9 cellular contexts compared by ENCODE assay signal in genomic region chr15:57708047-57708446, GRCh38. TPM values are rescaled to one million over a fixed set of nuclear protein-coding genes. Genes with fewer than 3 reads are reported as not detected.
DNase-seq lines count a peak whose midpoint lies in the region; ATAC-seq and TF ChIP-seq lines count a peak whose summit lies in the region.
"Had no signal": no experiment of that assay in that cellular context is flagged by ENCODE, and none has a peak within 500 bp of the region (broad histone marks: within the 10 kb centered on the region; RNA-seq: fewer than 3 reads in every experiment).

No MANE protein-coding gene starts in this region.

- DNase-seq in HFFc6 (no peak), heart right ventricle (no peak), smooth muscle cell (lab: John Stamatoyannopoulos, UW; ENCODE audit: unreplicated experiment) (no peak), NCI-H2196 (lab: John Stamatoyannopoulos, UW; ENCODE audit: unreplicated experiment) (no peak), cerebellum (ENCODE audit: low spot score) (no peak)
- no peak for DNase-seq in activated CD8-positive, alpha-beta T cell treated with anti-CD3 and anti-CD28 coated beads for 36 hours
- DNase-seq: NCI-H524 treated with DMSO at 0.1 percent for 48 hours had no signal

- TF ChIP-seq CTCF in HFFc6 (IDR thresholded peaks at IDR 0.05): no peak
- no peak for TF ChIP-seq CTCF in activated CD8-positive, alpha-beta T cell treated with anti-CD3 and anti-CD28 coated beads for 36 hours (IDR thresholded peaks at IDR 0.05)
- TF ChIP-seq CTCF in heart right ventricle (IDR thresholded peaks at IDR 0.05): no peak
- no peak for TF ChIP-seq CTCF in smooth muscle cell (IDR thresholded peaks at IDR 0.05; ENCODE audit: borderline replicate concordance, insufficient read depth, poor library complexity, severe bottlenecking)

- CTCF ChIA-PET in activated CD8-positive, alpha-beta T cell treated with anti-CD3 and anti-CD28 coated beads for 36 hours (lab: Charles Lee): interaction anchor here (1.8 to 3.0 kb wide), 4 partner anchors 11 to 147 kb away, joined by 5 to 12 read pairs (median 10); no protein-coding TSS in a partner anchor

- no peak overlapping the region for H2AFZ ChIP-seq in smooth muscle cell (ENCODE audit: low read depth)

- peak overlapping the region; percentile 99 for H3K9ac ChIP-seq in smooth muscle cell (ENCODE audit: low read depth)

- H3K27me3 ChIP-seq in heart right ventricle (no peaks in the 10 kb centered on the region), smooth muscle cell (ENCODE audit: low read depth) (no peaks in the 10 kb centered on the region)

- peak overlapping the region; percentile 78 for H3K27ac Mint-ChIP-seq in HFFc6
- H3K27ac Mint-ChIP-seq in activated CD8-positive, alpha-beta T cell treated with anti-CD3 and anti-CD28 coated beads for 36 hours: peak overlapping the region; percentile 93

- peaks cover 42% of the 10 kb centered on the region for H3K4me1 Mint-ChIP-seq in HFFc6 (ENCODE audit: low read depth)
- peaks cover 75% of the 10 kb centered on the region for H3K4me1 Mint-ChIP-seq in activated CD8-positive, alpha-beta T cell treated with anti-CD3 and anti-CD28 coated beads for 36 hours (ENCODE audit: low read depth)

- intact Hi-C loops in activated CD8-positive, alpha-beta T cell treated with anti-CD3 and anti-CD28 coated beads for 36 hours (cut with micrococcal nuclease): no loop called here
- intact Hi-C loops in heart right ventricle (cut with DNase I): loop anchor here in 6 of 10 donors (5.0 to 10.0 kb wide), 6 partner anchors 36 to 153 kb away; no protein-coding TSS in a partner anchor

- H3K4me3 Mint-ChIP-seq in HFFc6: peak overlapping the region; percentile 91
- H3K4me3 Mint-ChIP-seq in activated CD8-positive, alpha-beta T cell treated with anti-CD3 and anti-CD28 coated beads for 36 hours: peak overlapping the region; percentile 94

- H3K79me2 ChIP-seq in smooth muscle cell (ENCODE audit: low read depth): peaks cover 34% of the 10 kb centered on the region

- no peaks in the 10 kb centered on the region for H3F3A ChIP-seq in smooth muscle cell (ENCODE audit: low read depth)

- H3K36me3 Mint-ChIP-seq in HFFc6 (ENCODE audit: low read depth): peaks cover 16% of the 10 kb centered on the region
- H3K36me3 Mint-ChIP-seq in activated CD8-positive, alpha-beta T cell treated with anti-CD3 and anti-CD28 coated beads for 36 hours (ENCODE audit: low read depth): peaks cover 50% of the 10 kb centered on the region

- H3K9me3 ChIP-seq in heart right ventricle: no peaks in the 10 kb centered on the region
- no peaks in the 10 kb centered on the region for H3K9me3 ChIP-seq in smooth muscle cell (replicated peaks; ENCODE audit: low read depth)

- peak overlapping the region; percentile 89 for H3K4me2 ChIP-seq in smooth muscle cell

- POLR2A ChIA-PET in activated CD8-positive, alpha-beta T cell treated with anti-CD3 and anti-CD28 coated beads for 36 hours (lab: Charles Lee): interaction anchor here (0.9 kb wide), 1 partner anchor 10 kb away, joined by 3 read pairs; no protein-coding TSS in a partner anchor

- no peaks in the 10 kb centered on the region for H3K27me3 Mint-ChIP-seq in HFFc6 (ENCODE audit: insufficient read depth)
- no peaks in the 10 kb centered on the region for H3K27me3 Mint-ChIP-seq in activated CD8-positive, alpha-beta T cell treated with anti-CD3 and anti-CD28 coated beads for 36 hours

- no peak for ATAC-seq in activated CD8-positive, alpha-beta T cell treated with anti-CD3 and anti-CD28 coated beads for 36 hours
- peak in 2 of 8 donors; percentile 21 to 53 for ATAC-seq in heart right ventricle
- no peak for ATAC-seq in HG03108 (IDR thresholded peaks at IDR 0.05; ENCODE audit: unreplicated experiment)
- no peak for ATAC-seq in activated CD4-positive, CD25-positive, alpha-beta regulatory T cell treated with anti-CD3 and anti-CD28 coated beads, Interleukin-2, amount 50 U/mL, for 24 hours

- H3K4me1 ChIP-seq in heart right ventricle (peaks cover 0 to 55% (median 34%) of the 10 kb centered on the region in 9 donors), smooth muscle cell (ENCODE audit: low read depth) (peaks cover 10% of the 10 kb centered on the region)

- no peaks in the 10 kb centered on the region for H3K9me3 Mint-ChIP-seq in HFFc6
- no peaks in the 10 kb centered on the region for H3K9me3 Mint-ChIP-seq in activated CD8-positive, alpha-beta T cell treated with anti-CD3 and anti-CD28 coated beads for 36 hours

- H3K36me3 ChIP-seq in heart right ventricle (peaks cover 0 to 44% (median 30%) of the 10 kb centered on the region in 9 donors), smooth muscle cell (ENCODE audit: low read depth) (peaks cover 21% of the 10 kb centered on the region)

- H4K20me1 ChIP-seq in smooth muscle cell (ENCODE audit: low read depth): peaks cover 12% of the 10 kb centered on the region

- H3K27ac ChIP-seq in heart right ventricle (peak overlapping the region; percentile 90 to 100 (median 98)), smooth muscle cell (ENCODE audit: low read depth) (peak overlapping the region; percentile 98)

- WGBS in heart right ventricle, 2 donors: 18 to 35% methylated on average over 4 of the region's 4 CpGs
- WGBS in smooth muscle cell (ENCODE audit: low lambda C conversion rate): 48% methylated on average over 4 of the region's 4 CpGs

- H3K4me3 ChIP-seq in heart right ventricle (peak overlapping the region in 9 of 10 donors; percentile 65 to 97 (median 87)), smooth muscle cell (peak overlapping the region; percentile 90)

RNA-seq across cellular contexts. Expression of gene POLR2M, which starts 1.5 kb away (rescaled TPM):
- total RNA-seq in HFFc6 (2021; fragmentation: NEBNext Ultra II Directional; extraction: Animal tissue kit (Norgen Biotek cat#: 25700)): 10 to 100 TPM; 66.5 to 77.7 (median 72.1) TPM
- 10 to 100 TPM; 72.5 to 85.0 TPM for total RNA-seq in activated CD8-positive, alpha-beta T cell treated with anti-CD3 and anti-CD28 coated beads for 36 hours
- total RNA-seq in heart right ventricle: 10 to 100 TPM; 42.1 to 89.2 (median 56.5) TPM
- 10 to 100 TPM; 15.2 to 85.7 TPM for polyA plus RNA-seq in heart right ventricle
- total RNA-seq in smooth muscle cell: 49.8 and 387 TPM in 2 replicates
- polyA plus RNA-seq in smooth muscle cell: 19.8 and 23.9 TPM in 2 replicates
- total RNA-seq in cerebellum: 193 TPM
